ENCODE assay signal across 10 cellular contexts in genomic region chr5:177371120-177371537, GRCh38. TPM values are rescaled to one million over a fixed set of nuclear protein-coding genes. Genes with fewer than 3 reads are reported as not detected.
A peak's percentile ranks its signal among the peaks of the same experiment; 100 is the strongest.
DNase-seq lines count a peak whose midpoint lies in the region; ATAC-seq and TF ChIP-seq lines count a peak whose summit lies in the region.
"Had no signal": no experiment of that assay in that cellular context is flagged by ENCODE, and none has a peak within 500 bp of the region (broad histone marks: within the 10 kb centered on the region; RNA-seq: fewer than 3 reads in every experiment).

No MANE protein-coding gene starts in this region.

- intact Hi-C loops in heart right ventricle (cut with DNase I), result loop anchor here in 2 of 10 donors (5.0 to 10.0 kb wide), 2 partner anchors 44 to 46 kb away; no protein-coding TSS in a partner anchor
- intact Hi-C loops in Right ventricle myocardium superior (cut with DNase I), result no loop called here

- peak overlapping the region; percentile 60 for H3K4me2 ChIP-seq in mesenchymal stem cell (ENCODE audit: low read length, poor library complexity, severe bottlenecking)

- peak overlapping the region; percentile 45 to 46 for H3K4ac ChIP-seq in mesenchymal stem cell (ENCODE audit: low read depth in 1 of 2, low read length in 2 of 2)

- peaks cover 10% of the 10 kb centered on the region for H3K79me1 ChIP-seq in mesenchymal stem cell (replicated peaks; ENCODE audit: low read length, poor library complexity, severe bottlenecking)

- H4K91ac ChIP-seq in mesenchymal stem cell (ENCODE audit: low read length), result peak overlapping the region; percentile 62

- H3K4me3 ChIP-seq in heart right ventricle, result peak overlapping the region in 9 of 10 donors; percentile 14 to 58 (median 41)
- H3K4me3 ChIP-seq in brain microvascular endothelial cell (ENCODE audit: low read depth, low read length), result peak overlapping the region; percentile 49
- H3K4me3 ChIP-seq in mesenchymal stem cell (ENCODE audit: insufficient read depth in 1 of 2, low read depth in 1 of 2, low read length in 2 of 2), result peak overlapping the region; percentile 59 to 80
- peak overlapping the region; percentile 34 for H3K4me3 ChIP-seq in urinary bladder (ENCODE audit: low read depth, low read length)

- no peaks in the 10 kb centered on the region for H3K27me3 ChIP-seq in heart right ventricle
- H3K27me3 ChIP-seq in brain microvascular endothelial cell (replicated peaks), result no peaks in the 10 kb centered on the region
- H3K27me3 ChIP-seq in mesenchymal stem cell (ENCODE audit: control insufficient read depth in 1 of 2, insufficient read depth in 1 of 2, low read length in 2 of 2), result peaks cover 0 to 43% of the 10 kb centered on the region in 2 experiments

- H2BK15ac ChIP-seq in mesenchymal stem cell (ENCODE audit: low read depth, poor library complexity, severe bottlenecking), result no peak overlapping the region

- H3K23ac ChIP-seq in mesenchymal stem cell (ENCODE audit: low read length in 2 of 2), result no peak overlapping the region

- H2BK120ac ChIP-seq in mesenchymal stem cell (ENCODE audit: low read depth, low read length), result no peak overlapping the region

- H3K9me3 ChIP-seq in heart right ventricle (no peaks in the 10 kb centered on the region), mesenchymal stem cell (ENCODE audit: control insufficient read depth, low read length) (no peaks in the 10 kb centered on the region)

- H3K9ac ChIP-seq in mesenchymal stem cell (ENCODE audit: low read length), result peak overlapping the region; percentile 78

- peak overlapping the region; percentile 63 for H4K8ac ChIP-seq in mesenchymal stem cell (ENCODE audit: low read length)

- H3K4me1 ChIP-seq in heart right ventricle, result peaks cover 3 to 54% (median 17%) of the 10 kb centered on the region in 9 donors
- H3K4me1 ChIP-seq in mesenchymal stem cell (ENCODE audit: control insufficient read depth, insufficient read depth, low read depth, low read length), result peaks cover 34% of the 10 kb centered on the region
- no peaks in the 10 kb centered on the region for H3K4me1 ChIP-seq in urinary bladder (ENCODE audit: insufficient read depth)

- no peak for DNase-seq in heart right ventricle
- no peak for DNase-seq in Right ventricle myocardium superior
- no peak for DNase-seq in brain microvascular endothelial cell
- no peak for DNase-seq in mesenchymal stem cell
- DNase-seq: NCI-H510A treated with DMSO at 0.1 percent for 48 hours had no signal

- H2AFZ ChIP-seq in mesenchymal stem cell (ENCODE audit: low read depth, low read length), result peak overlapping the region; percentile 56

- H3K14ac ChIP-seq in mesenchymal stem cell (ENCODE audit: low read length in 2 of 2), result peak overlapping the region in 1 of 2 experiments; percentile 64

- in situ Hi-C loops in brain microvascular endothelial cell (cut with HindIII; ENCODE audit: low pct_ligation_motif_present, low sequenced_read_pairs), result no loop called here

- TF ChIP-seq CTCF in heart right ventricle (IDR thresholded peaks at IDR 0.05) (no peak), brain microvascular endothelial cell (IDR thresholded peaks at IDR 0.05; ENCODE audit: low read depth, low read length, missing control alignments) (no peak)

- H2AK5ac ChIP-seq in mesenchymal stem cell (ENCODE audit: low read length, severe bottlenecking), result peak overlapping the region; percentile 64

- no peak overlapping the region for H2BK5ac ChIP-seq in mesenchymal stem cell (ENCODE audit: low read depth, low read length, poor library complexity, severe bottlenecking)

- H3K18ac ChIP-seq in mesenchymal stem cell (ENCODE audit: low read depth in 1 of 2, low read length in 2 of 2), result peak overlapping the region; percentile 45 to 54

- ATAC-seq in heart right ventricle (no peak), Right ventricle myocardium superior (ENCODE audit: poor library complexity) (no peak), HG02884 (IDR thresholded peaks at IDR 0.05; ENCODE audit: unreplicated experiment) (no peak), HG03354 (IDR thresholded peaks at IDR 0.05; ENCODE audit: poor library complexity, severe bottlenecking, unreplicated experiment) (no peak), GM18867 (IDR thresholded peaks at IDR 0.05; ENCODE audit: unreplicated experiment) (no peak)

- H2BK12ac ChIP-seq in mesenchymal stem cell (ENCODE audit: low read length in 2 of 2), result peak overlapping the region in 1 of 2 experiments; percentile 51

- peaks cover 0 to 37% (median 0%) of the 10 kb centered on the region in 9 donors for H3K36me3 ChIP-seq in heart right ventricle
- H3K36me3 ChIP-seq in brain microvascular endothelial cell (replicated peaks), result no peaks in the 10 kb centered on the region
- H3K36me3 ChIP-seq in mesenchymal stem cell (ENCODE audit: control insufficient read depth in 1 of 2, insufficient read depth in 2 of 2, low read depth in 1 of 2, low read length in 2 of 2), result peaks cover 0 to 14% of the 10 kb centered on the region in 2 experiments
- no peaks in the 10 kb centered on the region for H3K36me3 ChIP-seq in urinary bladder (ENCODE audit: insufficient read depth)

- 46 to 58% methylated on average over 11 to 16 of the region's 16 CpGs for WGBS in heart right ventricle, 2 donors
- 35% methylated on average over 11 of the region's 16 CpGs for WGBS in mesenchymal stem cell
- WGBS in urinary bladder, result 43% methylated on average over 16 of the region's 16 CpGs

- H3K27ac ChIP-seq in heart right ventricle (peak overlapping the region in 2 of 10 donors; percentile 31 to 75), brain microvascular endothelial cell (no peak overlapping the region), mesenchymal stem cell (ENCODE audit: low read length, poor library complexity, severe bottlenecking) (peak overlapping the region; percentile 17), urinary bladder (ENCODE audit: low read depth) (no peak overlapping the region)

RNA-seq across cellular contexts. Expression of gene SLC34A1, which starts 13.1 kb away (rescaled TPM):
- total RNA-seq in heart right ventricle (under 1 TPM in 1 of 10 donors, not detected in 9; 0.12 TPM), Right ventricle myocardium superior (not detected), urinary bladder (not detected)
- polyA plus RNA-seq in heart right ventricle (not detected), urinary bladder (0.04 TPM)
- not detected for polyA plus RNA-seq in mesenchymal stem cell (2013, experiment 1 of 2)
- polyA plus RNA-seq in mesenchymal stem cell (2013, experiment 2 of 2), result not detected
- total RNA-seq: pulmonary artery endothelial cell had no signal

RNA-seq across cellular contexts. Expression of gene RGS14, which starts 13.4 kb away (rescaled TPM):
- total RNA-seq in heart right ventricle, result 1 to 10 TPM; 2.2 to 9.6 (median 4.5) TPM
- polyA plus RNA-seq in heart right ventricle, result 1 to 10 TPM; 2.6 to 3.9 TPM
- 2.4 TPM for total RNA-seq in Right ventricle myocardium superior
- polyA plus RNA-seq in mesenchymal stem cell (2013, experiment 1 of 2), result 16.7 TPM
- 15.9 TPM for polyA plus RNA-seq in mesenchymal stem cell (2013, experiment 2 of 2)
- 4.7 TPM for total RNA-seq in urinary bladder
- 16.4 TPM for polyA plus RNA-seq in urinary bladder

RNA-seq across cellular contexts. Expression of gene LMAN2, which starts 19.7 kb away (rescaled TPM):
- total RNA-seq in heart right ventricle, result 100 to 1,000 TPM in 1 of 10 donors, 10 to 100 TPM in 9; 46.3 to 111 (median 56.3) TPM
- 100 to 1,000 TPM in 1 of 2 donors, 10 to 100 TPM in 1; 47.4 to 215 TPM for polyA plus RNA-seq in heart right ventricle
- 56.8 TPM for total RNA-seq in Right ventricle myocardium superior
- 296 TPM for polyA plus RNA-seq in mesenchymal stem cell (2013, experiment 1 of 2)
- polyA plus RNA-seq in mesenchymal stem cell (2013, experiment 2 of 2), result 279 TPM
- total RNA-seq in urinary bladder, result 101 TPM
- polyA plus RNA-seq in urinary bladder, result 209 TPM

RNA-seq across cellular contexts. Expression of gene PFN3, which starts 29.3 kb away (rescaled TPM):
- total RNA-seq in heart right ventricle (not detected), Right ventricle myocardium superior (not detected), urinary bladder (not detected)
- polyA plus RNA-seq in heart right ventricle (not detected), urinary bladder (not detected)
- polyA plus RNA-seq in mesenchymal stem cell (2013, experiment 1 of 2), result not detected
- not detected for polyA plus RNA-seq in mesenchymal stem cell (2013, experiment 2 of 2)
- total RNA-seq: pulmonary artery endothelial cell had no signal

RNA-seq across cellular contexts. Expression of gene F12, which starts 38.2 kb away (rescaled TPM):
- total RNA-seq in heart right ventricle (under 1 TPM in 1 of 10 donors, not detected in 9; 0.25 TPM), Right ventricle myocardium superior (not detected), urinary bladder (not detected)
- polyA plus RNA-seq in heart right ventricle (under 1 TPM; 0.28 to 0.37 TPM), urinary bladder (1.1 TPM)
- polyA plus RNA-seq in mesenchymal stem cell (2013, experiment 1 of 2), result 1.2 TPM
- polyA plus RNA-seq in mesenchymal stem cell (2013, experiment 2 of 2), result 1.3 TPM
